Comparison of ENCODE assay signal across 1 cellular context in genomic region chr4:180538384-180539052, GRCh38.
TF ChIP-seq lines count a peak whose summit lies in the region.

No MANE protein-coding gene starts in this region.

TF ChIP-seq in WTC11, 78 proteins besides CTCF, POLR2A, EP300 and RAD21 (continued from another document):
- no peak for TF ChIP-seq PRDM15 (CRISPR knock-in tag; IDR thresholded peaks at IDR 0.05)
- no peak for TF ChIP-seq ZNF423 (CRISPR knock-in tag; IDR thresholded peaks at IDR 0.05)
- TF ChIP-seq SOX15 (CRISPR knock-in tag; IDR thresholded peaks at IDR 0.05) = no peak
- TF ChIP-seq ZNF232 (CRISPR knock-in tag; IDR thresholded peaks at IDR 0.05) = no peak
- no peak for TF ChIP-seq NFE2L1 (CRISPR knock-in tag; IDR thresholded peaks at IDR 0.05)
- TF ChIP-seq JAZF1 (CRISPR knock-in tag; IDR thresholded peaks at IDR 0.05) = no peak
- TF ChIP-seq ZNF671 (CRISPR knock-in tag; IDR thresholded peaks at IDR 0.05) = no peak
- TF ChIP-seq ATF3 (CRISPR knock-in tag; conservative IDR thresholded peaks at IDR 0.05) = no peak
- TF ChIP-seq, protein P1, sequence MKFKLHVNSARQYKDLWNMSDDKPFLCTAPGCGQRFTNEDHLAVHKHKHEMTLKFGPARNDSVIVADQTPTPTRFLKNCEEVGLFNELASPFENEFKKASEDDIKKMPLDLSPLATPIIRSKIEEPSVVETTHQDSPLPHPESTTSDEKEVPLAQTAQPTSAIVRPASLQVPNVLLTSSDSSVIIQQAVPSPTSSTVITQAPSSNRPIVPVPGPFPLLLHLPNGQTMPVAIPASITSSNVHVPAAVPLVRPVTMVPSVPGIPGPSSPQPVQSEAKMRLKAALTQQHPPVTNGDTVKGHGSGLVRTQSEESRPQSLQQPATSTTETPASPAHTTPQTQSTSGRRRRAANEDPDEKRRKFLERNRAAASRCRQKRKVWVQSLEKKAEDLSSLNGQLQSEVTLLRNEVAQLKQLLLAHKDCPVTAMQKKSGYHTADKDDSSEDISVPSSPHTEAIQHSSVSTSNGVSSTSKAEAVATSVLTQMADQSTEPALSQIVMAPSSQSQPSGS (CRISPR knock-in tag; IDR thresholded peaks at IDR 0.05; ENCODE audit: borderline replicate concordance, low read depth) = no peak
- no peak for TF ChIP-seq ZNF281 (CRISPR knock-in tag; IDR thresholded peaks at IDR 0.05)
